ENCODE assay signal across 19 cellular contexts in genomic region chr1:206021796-206022365, GRCh38. TPM values are rescaled to one million over a fixed set of nuclear protein-coding genes. Genes with fewer than 3 reads are reported as not detected.
DNase-seq lines count a peak whose midpoint lies in the region; ATAC-seq, FAIRE-seq and TF ChIP-seq lines count a peak whose summit lies in the region.
"Had no signal": no experiment of that assay in that cellular context is flagged by ENCODE, and none has a peak within 500 bp of the region (broad histone marks: within the 10 kb centered on the region; RNA-seq: fewer than 3 reads in every experiment).

No MANE protein-coding gene starts in this region.

- no peak overlapping the region for H3K4me3 ChIP-seq in PC-3 (ENCODE audit: low read length)
- H3K4me3 ChIP-seq in choroid plexus epithelial cell (ENCODE audit: low read depth, low read length) = no peak overlapping the region
- H3K4me3 ChIP-seq in neural progenitor cell = no peak overlapping the region
- no peak overlapping the region for H3K4me3 ChIP-seq in kidney (ENCODE audit: low read length in 2 of 2)

- FAIRE-seq in kidney (lab: Jason Lieb, UNC) = no peak

- intact Hi-C loops in PC-3 (cut with micrococcal nuclease) (no loop called here), kidney (cut with DNase I) (no loop called here)

- H3K36me3 ChIP-seq in PC-3 (ENCODE audit: low read depth, low read length) (no peaks in the 10 kb centered on the region), neural progenitor cell (no peaks in the 10 kb centered on the region), kidney (ENCODE audit: control insufficient read depth in 1 of 2, insufficient read depth in 2 of 2, low read length in 2 of 2) (no peaks in the 10 kb centered on the region)

- no peaks in the 10 kb centered on the region for H3K9me3 ChIP-seq in PC-3 (ENCODE audit: low read length)
- H3K9me3 ChIP-seq in neural progenitor cell (ENCODE audit: low read depth) = no peaks in the 10 kb centered on the region
- no peaks in the 10 kb centered on the region for H3K9me3 ChIP-seq in kidney (ENCODE audit: control insufficient read depth in 1 of 2, low read length in 2 of 2)

- no peak overlapping the region for H3K9ac ChIP-seq in PC-3 (ENCODE audit: low read length)
- H3K9ac ChIP-seq in neural progenitor cell = no peak overlapping the region
- H3K9ac ChIP-seq in kidney (ENCODE audit: low read length in 2 of 2) = no peak overlapping the region

- no peaks in the 10 kb centered on the region for H3K9me2 ChIP-seq in PC-3 (replicated peaks; ENCODE audit: low read length)

- CTCF ChIA-PET in PC-3 (lab: Charles Lee) = no interaction called here

- H3K4me1 ChIP-seq in PC-3 (ENCODE audit: insufficient read depth, low read length) = peaks cover 26% of the 10 kb centered on the region
- no peaks in the 10 kb centered on the region for H3K4me1 ChIP-seq in neural progenitor cell
- H3K4me1 ChIP-seq in kidney (ENCODE audit: control insufficient read depth in 1 of 2, insufficient read depth in 1 of 2, low read depth in 1 of 2, low read length in 2 of 2) = no peaks in the 10 kb centered on the region

- H3K27me3 Mint-ChIP-seq in neural progenitor cell (ENCODE audit: insufficient read depth, low read depth) = peaks cover 5% of the 10 kb centered on the region
- peaks cover 8% of the 10 kb centered on the region for H3K27me3 Mint-ChIP-seq in activated T-cell treated with anti-CD3 and anti-CD28 coated beads, Interleukin-2, amount 50 U/mL, for 24 hours

- no peaks in the 10 kb centered on the region for H3K4me1 Mint-ChIP-seq in neural progenitor cell
- peaks cover 2% of the 10 kb centered on the region for H3K4me1 Mint-ChIP-seq in activated T-cell treated with anti-CD3 and anti-CD28 coated beads, Interleukin-2, amount 50 U/mL, for 24 hours (ENCODE audit: low read depth)
- H3K4me1 Mint-ChIP-seq: activated CD4-positive, alpha-beta T cell treated with anti-CD3 and anti-CD28 coated beads for 36 hours; mesothelial cell of epicardium had no signal

- peak overlapping the region; percentile 87 for H3K27ac Mint-ChIP-seq in neural progenitor cell
- no peak overlapping the region for H3K27ac Mint-ChIP-seq in activated T-cell treated with anti-CD3 and anti-CD28 coated beads, Interleukin-2, amount 50 U/mL, for 24 hours
- H3K27ac Mint-ChIP-seq: activated CD4-positive, alpha-beta T cell treated with anti-CD3 and anti-CD28 coated beads for 36 hours; activated T-cell treated with anti-CD3 and anti-CD28 coated beads, Interleukin-2, amount 50 U/mL, for 72 hours; endodermal cell; mesothelial cell of epicardium had no signal

- no peaks in the 10 kb centered on the region for H3K9me3 Mint-ChIP-seq in neural progenitor cell
- H3K9me3 Mint-ChIP-seq in activated T-cell treated with anti-CD3 and anti-CD28 coated beads, Interleukin-2, amount 50 U/mL, for 24 hours = no peaks in the 10 kb centered on the region
- H3K9me3 Mint-ChIP-seq: activated T-cell treated with anti-CD3 and anti-CD28 coated beads, Interleukin-2, amount 50 U/mL, for 72 hours; endodermal cell had no signal

- no peaks in the 10 kb centered on the region for H3K36me3 Mint-ChIP-seq in neural progenitor cell
- no peaks in the 10 kb centered on the region for H3K36me3 Mint-ChIP-seq in activated T-cell treated with anti-CD3 and anti-CD28 coated beads, Interleukin-2, amount 50 U/mL, for 24 hours (ENCODE audit: low read depth)
- H3K36me3 Mint-ChIP-seq: mesothelial cell of epicardium had no signal

- H3K79me2 ChIP-seq in PC-3 (ENCODE audit: low read length) (no peaks in the 10 kb centered on the region), neural progenitor cell (ENCODE audit: low read depth) (no peaks in the 10 kb centered on the region)

- TF ChIP-seq CTCF in PC-3 (conservative IDR thresholded peaks at IDR 0.05; ENCODE audit: low read depth, low read length) (no peak), choroid plexus epithelial cell (conservative IDR thresholded peaks at IDR 0.05; ENCODE audit: low read depth, low read length) (no peak), neural progenitor cell (IDR thresholded peaks at IDR 0.05) (no peak), kidney (IDR thresholded peaks at IDR 0.05; ENCODE audit: borderline replicate concordance, extremely low read depth, insufficient read depth) (no peak)

- peak; percentile 75 for ATAC-seq in PC-3
- ATAC-seq: activated CD4-positive, alpha-beta T cell treated with anti-CD3 and anti-CD28 coated beads for 36 hours; activated T-cell treated with anti-CD3 and anti-CD28 coated beads, Interleukin-2, amount 50 U/mL, for 72 hours; stimulated activated naive CD8-positive, alpha-beta T cell treated with anti-CD3 and anti-CD28 coated beads, Interleukin-15, Interleukin-2, amounts not matched to agents 100 U/mL and 50 U/mL, for 24 hours had no signal

- no peaks in the 10 kb centered on the region for H3K27me3 ChIP-seq in PC-3 (ENCODE audit: low read length)
- H3K27me3 ChIP-seq in neural progenitor cell = no peaks in the 10 kb centered on the region

- H3K27ac ChIP-seq in PC-3 (ENCODE audit: low read length) (no peak overlapping the region), neural progenitor cell (no peak overlapping the region), kidney (ENCODE audit: low read depth in 2 of 2, low read length in 2 of 2) (no peak overlapping the region)

- H4K20me1 ChIP-seq in PC-3 (ENCODE audit: low read length) = no peaks in the 10 kb centered on the region
- H4K20me1 ChIP-seq in neural progenitor cell (ENCODE audit: low read depth) = no peaks in the 10 kb centered on the region

- peak overlapping the region; percentile 36 for H3K4me2 ChIP-seq in PC-3 (ENCODE audit: low read length)
- H3K4me2 ChIP-seq in neural progenitor cell = no peak overlapping the region

- no peak overlapping the region for H3K4me3 Mint-ChIP-seq in neural progenitor cell
- no peak overlapping the region for H3K4me3 Mint-ChIP-seq in activated T-cell treated with anti-CD3 and anti-CD28 coated beads, Interleukin-2, amount 50 U/mL, for 24 hours
- H3K4me3 Mint-ChIP-seq: activated CD4-positive, alpha-beta T cell treated with anti-CD3 and anti-CD28 coated beads for 36 hours; activated T-cell treated with anti-CD3 and anti-CD28 coated beads, Interleukin-2, amount 50 U/mL, for 72 hours; endodermal cell; mesothelial cell of epicardium had no signal

- POLR2A ChIA-PET in PC-3 (lab: Charles Lee; ENCODE audit: unreplicated experiment) = no interaction called here

- no TSS peak for BruUV-seq in PC-3 (replicated peaks; lab: Mats Ljungman, UMichigan)

- H3F3A ChIP-seq in PC-3 (ENCODE audit: low read length, unreplicated experiment) (no peaks in the 10 kb centered on the region), neural progenitor cell (ENCODE audit: low read depth) (no peaks in the 10 kb centered on the region)

- peak; percentile 59 for DNase-seq in EH (ENCODE audit: low read depth)
- peak; percentile 81 for DNase-seq in PC-3
- DNase-seq in choroid plexus epithelial cell (ENCODE audit: low read depth) = peak; percentile 62
- no peak for DNase-seq in neural progenitor cell (ENCODE audit: low spot score)
- no peak for DNase-seq in kidney
- DNase-seq in stimulated activated CD4-positive, alpha-beta T cell treated with anti-CD3 and anti-CD28 coated beads, Interleukin-4, amount 100 ng/mL, for 4 hours = no peak
- no peak for DNase-seq in retina
- no peak for DNase-seq in activated T-cell treated with anti-CD3 and anti-CD28 coated beads, Interleukin-2, amount 50 U/mL, for 24 hours
- DNase-seq: activated CD4-positive, alpha-beta T cell treated with anti-CD3 and anti-CD28 coated beads for 36 hours; activated T-cell treated with anti-CD3 and anti-CD28 coated beads, Interleukin-2, amount 50 U/mL, for 72 hours; anterior cingulate cortex; C1 segment of cervical spinal cord; endodermal cell; hypothalamus; NCI-H1417 treated with DMSO at 0.1 percent for 48 hours; NCI-H69; stimulated activated CD4-positive, alpha-beta T cell treated with anti-CD3 and anti-CD28 coated beads, Interleukin-4, amount 100 ng/mL, for 1 hour; stimulated activated naive CD8-positive, alpha-beta T cell treated with anti-CD3 and anti-CD28 coated beads, Interleukin-15, Interleukin-2, amounts not matched to agents 100 U/mL and 50 U/mL, for 24 hours had no signal

- H2AFZ ChIP-seq in PC-3 (ENCODE audit: low read length) (no peak overlapping the region), neural progenitor cell (replicated peaks) (no peak overlapping the region)

RNA-seq across cellular contexts. Expression of gene CTSE, which starts 1.8 kb away (rescaled TPM):
- total RNA-seq in PC-3 (2014; rRNA removed) (0.51 TPM in 1 of 2 replicates, not detected in the other), neural progenitor cell (ENCODE audit: low replicate concordance) (not detected in 2 replicates), kidney (1.6 TPM)
- polyA plus RNA-seq in kidney (ENCODE audit: insufficient read depth, low read depth, low replicate concordance) = not detected
- total RNA-seq: activated CD4-positive, alpha-beta T cell treated with anti-CD3 and anti-CD28 coated beads for 36 hours; activated T-cell treated with anti-CD3 and anti-CD28 coated beads, Interleukin-2, amount 50 U/mL, for 72 hours; mesothelial cell of epicardium had no signal

RNA-seq across cellular contexts. Expression of gene RAB7B, which starts 18.7 kb away (rescaled TPM):
- total RNA-seq in PC-3 (2014; rRNA removed) (not detected in 2 replicates), neural progenitor cell (ENCODE audit: low replicate concordance) (0.22 TPM in 1 of 2 replicates, not detected in the other), kidney (2.0 TPM)
- polyA plus RNA-seq in kidney (ENCODE audit: insufficient read depth, low read depth, low replicate concordance) = 0.73 TPM
- total RNA-seq: activated CD4-positive, alpha-beta T cell treated with anti-CD3 and anti-CD28 coated beads for 36 hours; activated T-cell treated with anti-CD3 and anti-CD28 coated beads, Interleukin-2, amount 50 U/mL, for 72 hours; endodermal cell had no signal

RNA-seq across cellular contexts. Expression of gene RHEX, which starts 31.1 kb away (rescaled TPM):
- total RNA-seq in PC-3 (2014; rRNA removed) = not detected in 2 replicates
- not detected in 2 replicates for total RNA-seq in neural progenitor cell (ENCODE audit: low replicate concordance)
- 39.5 TPM for total RNA-seq in kidney
- polyA plus RNA-seq in kidney (ENCODE audit: insufficient read depth, low read depth, low replicate concordance) = 10.2 TPM
- total RNA-seq: activated CD4-positive, alpha-beta T cell treated with anti-CD3 and anti-CD28 coated beads for 36 hours; activated T-cell treated with anti-CD3 and anti-CD28 coated beads, Interleukin-2, amount 50 U/mL, for 72 hours; endodermal cell; mesothelial cell of epicardium had no signal

Comparison
In these comparisons a context has a peak if more than half of its experiments do, and no peak if none do; other contexts are left out.
1. DNase-seq: peak in EH (single experiment), PC-3 (single experiment) and choroid plexus epithelial cell (single experiment); none in neural progenitor cell (single experiment), kidney (single experiment), stimulated activated CD4-positive, alpha-beta T cell treated with anti-CD3 and anti-CD28 coated beads, Interleukin-4, amount 100 ng/mL, for 4 hours (0 of 2), retina (single experiment) and activated T-cell treated with anti-CD3 and anti-CD28 coated beads, Interleukin-2, amount 50 U/mL, for 24 hours (single experiment).
2. RNA of gene RHEX, which starts 31.1 kb away (total RNA-seq): 39.5 TPM in kidney (single experiment); not detected in PC-3 and not detected in neural progenitor cell; every median in the first group is over 10 times any median in the second.